ENCODE assay signal across 25 cellular contexts in the genomic region with DNA sequence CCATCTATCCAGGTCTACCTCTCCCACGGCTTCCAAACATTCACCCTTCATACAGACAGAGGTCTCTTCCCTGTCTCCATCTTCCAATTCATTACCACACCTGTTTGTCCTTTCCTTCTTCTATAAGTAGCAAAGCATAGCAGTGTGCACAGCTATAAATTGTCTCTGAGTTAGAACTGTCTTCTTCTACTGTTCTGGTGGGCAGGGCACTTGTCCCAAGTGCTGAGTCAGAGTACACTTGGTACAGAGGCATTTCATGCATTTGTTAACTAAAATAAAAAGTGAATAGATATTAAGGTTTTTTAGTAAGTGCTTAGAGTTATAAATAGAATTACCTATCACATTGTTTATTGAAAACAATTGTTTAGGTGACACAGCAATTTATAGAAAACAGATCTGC.
A peak's percentile ranks its signal among the peaks of the same experiment; 100 is the strongest.
DNase-seq lines count a peak whose midpoint lies in the region; ATAC-seq lines count a peak whose summit lies in the region.
"Had no signal": no experiment of that assay in that cellular context is flagged by ENCODE, and none has a peak within 500 bp of the region (broad histone marks: within the 10 kb centered on the region; RNA-seq: fewer than 3 reads in every experiment).

No MANE protein-coding gene starts in this region.

- H3K9me3 ChIP-seq in GM23248 (ENCODE audit: low read depth), result no peaks in the 10 kb centered on the region
- H3K9me3 ChIP-seq in SJSA1 (replicated peaks), result no peaks in the 10 kb centered on the region
- no peaks in the 10 kb centered on the region for H3K9me3 ChIP-seq in skeletal muscle satellite cell (replicated peaks; ENCODE audit: low read length)
- H3K9me3 ChIP-seq: ascending aorta, gastroesophageal sphincter, pancreas had no signal

- H3K27me3 ChIP-seq in GM23248 (replicated peaks; ENCODE audit: insufficient read depth) (no peaks in the 10 kb centered on the region), SJSA1 (replicated peaks) (no peaks in the 10 kb centered on the region), skeletal muscle satellite cell (ENCODE audit: control insufficient read depth, insufficient read depth, low read length) (no peaks in the 10 kb centered on the region)
- H3K27me3 ChIP-seq: ascending aorta, gastroesophageal sphincter, pancreas had no signal

- in situ Hi-C loops in GM23248 (cut with MboI), result loop anchor here (25.0 kb wide), 1 partner anchor 1335 kb away; no protein-coding TSS in a partner anchor

- 0 out of 2 replicates have a peak overlapping the region, but pooled peaks have one; percentile 13 for H3K27ac ChIP-seq in GM23248
- peak overlapping the region; percentile 44 for H3K27ac ChIP-seq in SJSA1
- H3K27ac ChIP-seq: ascending aorta, epithelial cell of prostate, gastroesophageal sphincter, pancreas, VCaP had no signal

- no peak for ATAC-seq in GM18870 (IDR thresholded peaks at IDR 0.05; ENCODE audit: unreplicated experiment)
- ATAC-seq: CD8-positive, alpha-beta T cell; gastroesophageal sphincter; left ventricle myocardium superior; pancreas; right cardiac atrium had no signal

- H3K36me3 ChIP-seq in GM23248 (ENCODE audit: low read depth), result no peaks in the 10 kb centered on the region
- H3K36me3 ChIP-seq in SJSA1, result no peaks in the 10 kb centered on the region
- H3K36me3 ChIP-seq in skeletal muscle satellite cell (ENCODE audit: insufficient read depth, low read length), result no peaks in the 10 kb centered on the region
- H3K36me3 ChIP-seq: ascending aorta, gastroesophageal sphincter, pancreas had no signal

- no peaks in the 10 kb centered on the region for H3K36me3 Mint-ChIP-seq in activated CD4-positive, alpha-beta memory T cell treated with anti-CD3 and anti-CD28 coated beads, Interleukin-2, amount 10 ng/mL, durations not matched to agents 7 days and 5 days (ENCODE audit: low read depth)
- H3K36me3 Mint-ChIP-seq: activated naive CD4-positive, alpha-beta T cell treated with anti-CD3 and anti-CD28 coated beads, Interleukin-2, amount 50 U/mL, for 24 hours; CD8-positive, alpha-beta T cell had no signal

- H3K4me3 Mint-ChIP-seq in activated CD4-positive, alpha-beta memory T cell treated with anti-CD3 and anti-CD28 coated beads, Interleukin-2, amount 10 ng/mL, durations not matched to agents 7 days and 5 days, result no peak overlapping the region
- H3K4me3 Mint-ChIP-seq: activated CD4-positive, alpha-beta T cell treated with anti-CD3 and anti-CD28 coated beads, Interleukin-2, amount 10 ng/mL, durations not matched to agents 7 days and 5 days; activated naive CD4-positive, alpha-beta T cell treated with anti-CD3 and anti-CD28 coated beads, Interleukin-2, amount 50 U/mL, for 24 hours; activated T-helper 1 cell treated with anti-CD3 and anti-CD28 coated beads, Interleukin-12 subunit alpha, Interleukin-12 subunit beta, Interleukin-2, Interleukin-4 antibody, amounts not matched to agents 30 ng/mL and 10 ng/mL and 1 ng/mL, durations not matched to agents 14 hours and 24 hours and 36 hours; CD8-positive, alpha-beta T cell; nephron progenitor cell had no signal

- DNase-seq in GM23248, result peak; percentile 72
- no peak for DNase-seq in SJSA1 (ENCODE audit: low read depth in 1 of 2, low spot score in 2 of 2)
- DNase-seq in fibroblast of gingiva (ENCODE audit: low read depth), result peak; percentile 19
- no peak for DNase-seq in activated CD4-positive, alpha-beta memory T cell treated with anti-CD3 and anti-CD28 coated beads, Interleukin-2, amount 10 ng/mL, durations not matched to agents 7 days and 5 days
- DNase-seq in COLO829 (ENCODE audit: low spot score), result no peak
- DNase-seq in ureter (ENCODE audit: low spot score), result no peak
- DNase-seq: activated CD4-positive, alpha-beta T cell treated with anti-CD3 and anti-CD28 coated beads, Interleukin-2, amount 10 ng/mL, durations not matched to agents 7 days and 5 days; CD8-positive, alpha-beta T cell; GF-D8; KBM-7; left ventricle myocardium superior; NCI-H1694; NCI-H2171 treated with DMSO at 0.1 percent for 48 hours; nephron progenitor cell; pancreas; right cardiac atrium; stimulated activated naive CD4-positive, alpha-beta T cell treated with Interleukin-2 at 50 U/mL for 16 hours had no signal

- H3K4me2 ChIP-seq in GM23248 (ENCODE audit: unreplicated experiment), result no peak overlapping the region
- peak overlapping the region; percentile 5 for H3K4me2 ChIP-seq in skeletal muscle satellite cell (ENCODE audit: low read length)

- POLR2A ChIA-PET in activated CD4-positive, alpha-beta memory T cell treated with anti-CD3 and anti-CD28 coated beads, Interleukin-2, amount 10 ng/mL, durations not matched to agents 7 days and 5 days (lab: Charles Lee), result no interaction called here

- H3K9me3 Mint-ChIP-seq in activated CD4-positive, alpha-beta memory T cell treated with anti-CD3 and anti-CD28 coated beads, Interleukin-2, amount 10 ng/mL, durations not matched to agents 7 days and 5 days, result no peaks in the 10 kb centered on the region
- H3K9me3 Mint-ChIP-seq: activated CD4-positive, alpha-beta T cell treated with anti-CD3 and anti-CD28 coated beads, Interleukin-2, amount 10 ng/mL, durations not matched to agents 7 days and 5 days; activated naive CD4-positive, alpha-beta T cell treated with anti-CD3 and anti-CD28 coated beads, Interleukin-2, amount 50 U/mL, for 24 hours; activated T-helper 1 cell treated with anti-CD3 and anti-CD28 coated beads, Interleukin-12 subunit alpha, Interleukin-12 subunit beta, Interleukin-2, Interleukin-4 antibody, amounts not matched to agents 30 ng/mL and 10 ng/mL and 1 ng/mL, durations not matched to agents 14 hours and 24 hours and 36 hours; CD8-positive, alpha-beta T cell; nephron progenitor cell had no signal

- peaks cover 20% of the 10 kb centered on the region for H3K27me3 Mint-ChIP-seq in activated CD4-positive, alpha-beta memory T cell treated with anti-CD3 and anti-CD28 coated beads, Interleukin-2, amount 10 ng/mL, durations not matched to agents 7 days and 5 days

- H3K4me1 ChIP-seq in GM23248 (ENCODE audit: insufficient read depth), result peaks cover 32% of the 10 kb centered on the region
- H3K4me1 ChIP-seq in SJSA1 (replicated peaks), result peaks cover 37% of the 10 kb centered on the region
- peaks cover 31% of the 10 kb centered on the region for H3K4me1 ChIP-seq in skeletal muscle satellite cell (ENCODE audit: control insufficient read depth, insufficient read depth, low read length)
- H3K4me1 ChIP-seq: ascending aorta, gastroesophageal sphincter, pancreas had no signal

- H2AFZ ChIP-seq in GM23248, result no peak overlapping the region

- H3K9me2 ChIP-seq in GM23248 (ENCODE audit: insufficient read depth), result no peaks in the 10 kb centered on the region

- H4K20me1 ChIP-seq in GM23248 (ENCODE audit: insufficient read depth), result no peaks in the 10 kb centered on the region

- H3K79me2 ChIP-seq in GM23248 (ENCODE audit: insufficient read depth), result no peaks in the 10 kb centered on the region

- CTCF ChIA-PET in activated CD4-positive, alpha-beta memory T cell treated with anti-CD3 and anti-CD28 coated beads, Interleukin-2, amount 10 ng/mL, durations not matched to agents 7 days and 5 days (lab: Charles Lee), result interaction anchor here (1.2 kb wide), 1 partner anchor 9 kb away, joined by 3 read pairs; no protein-coding TSS in a partner anchor

- WGBS in GM23248 (ENCODE audit: low coverage in 1 of 2, low lambda C conversion rate in 2 of 2, missing lambda C conversion rate in 2 of 2), 2 experiments, result 76 to 80% methylated on average over 1 of the region's 1 CpG

- H3K9ac ChIP-seq in GM23248 (no peak overlapping the region), skeletal muscle satellite cell (ENCODE audit: low read depth, low read length) (no peak overlapping the region)

- H3K4me3 ChIP-seq in GM23248 (no peak overlapping the region), SJSA1 (no peak overlapping the region), skeletal muscle satellite cell (ENCODE audit: low read length) (no peak overlapping the region)
- H3K4me3 ChIP-seq: ascending aorta, gastroesophageal sphincter, pancreas had no signal

- H3K4me1 Mint-ChIP-seq in activated CD4-positive, alpha-beta memory T cell treated with anti-CD3 and anti-CD28 coated beads, Interleukin-2, amount 10 ng/mL, durations not matched to agents 7 days and 5 days, result no peaks in the 10 kb centered on the region
- H3K4me1 Mint-ChIP-seq: activated CD4-positive, alpha-beta T cell treated with anti-CD3 and anti-CD28 coated beads, Interleukin-2, amount 10 ng/mL, durations not matched to agents 7 days and 5 days; activated naive CD4-positive, alpha-beta T cell treated with anti-CD3 and anti-CD28 coated beads, Interleukin-2, amount 50 U/mL, for 24 hours; nephron progenitor cell had no signal

- peaks cover 12% of the 10 kb centered on the region for H3F3A ChIP-seq in GM23248 (ENCODE audit: insufficient read depth)

- H3K27ac Mint-ChIP-seq in activated CD4-positive, alpha-beta memory T cell treated with anti-CD3 and anti-CD28 coated beads, Interleukin-2, amount 10 ng/mL, durations not matched to agents 7 days and 5 days, result no peak overlapping the region
- H3K27ac Mint-ChIP-seq: activated CD4-positive, alpha-beta T cell treated with anti-CD3 and anti-CD28 coated beads, Interleukin-2, amount 10 ng/mL, durations not matched to agents 7 days and 5 days; activated naive CD4-positive, alpha-beta T cell treated with anti-CD3 and anti-CD28 coated beads, Interleukin-2, amount 50 U/mL, for 24 hours; activated T-helper 1 cell treated with anti-CD3 and anti-CD28 coated beads, Interleukin-12 subunit alpha, Interleukin-12 subunit beta, Interleukin-2, Interleukin-4 antibody, amounts not matched to agents 30 ng/mL and 10 ng/mL and 1 ng/mL, durations not matched to agents 14 hours and 24 hours and 36 hours; CD8-positive, alpha-beta T cell; nephron progenitor cell had no signal

Comparison
In these comparisons a context has a peak if more than half of its experiments do, and no peak if none do; other contexts are left out.
1. DNase-seq: peak in GM23248 (single experiment) and fibroblast of gingiva (single experiment); none in SJSA1 (0 of 2), activated CD4-positive, alpha-beta memory T cell treated with anti-CD3 and anti-CD28 coated beads, Interleukin-2, amount 10 ng/mL, durations not matched to agents 7 days and 5 days (single experiment), COLO829 (single experiment) and ureter (single experiment).